Comparison of ENCODE assay signal across 9 cellular contexts in genomic region chr10:49518982-49519578, GRCh38. TPM values are rescaled to one million over a fixed set of nuclear protein-coding genes. Genes with fewer than 3 reads are reported as not detected.
A peak's percentile ranks its signal among the peaks of the same experiment; 100 is the strongest.
DNase-seq lines count a peak whose midpoint lies in the region; ATAC-seq and TF ChIP-seq lines count a peak whose summit lies in the region.
"Had no signal": no experiment of that assay in that cellular context is flagged by ENCODE, and none has a peak within 500 bp of the region (broad histone marks: within the 10 kb centered on the region; RNA-seq: fewer than 3 reads in every experiment).

No MANE protein-coding gene starts in this region.

- H3K79me2 ChIP-seq in OCI-LY3 (ENCODE audit: low read length): peaks cover 7% of the 10 kb centered on the region

- H3K27ac Mint-ChIP-seq in central memory CD8-positive, alpha-beta T cell (ENCODE audit: low read depth): no peak overlapping the region
- H3K27ac Mint-ChIP-seq: activated naive CD4-positive, alpha-beta T cell treated with anti-CD3 and anti-CD28 coated beads, Interleukin-2, amount 50 U/mL, for 24 hours had no signal

- H3K4me1 Mint-ChIP-seq in central memory CD8-positive, alpha-beta T cell: peaks cover 9% of the 10 kb centered on the region

- no peaks in the 10 kb centered on the region; the same call in 1 of the 2 replicates for H4K20me1 ChIP-seq in OCI-LY3 (ENCODE audit: insufficient read depth, low read length)

- no peak overlapping the region for H3K4me3 Mint-ChIP-seq in central memory CD8-positive, alpha-beta T cell
- H3K4me3 Mint-ChIP-seq: activated naive CD4-positive, alpha-beta T cell treated with anti-CD3 and anti-CD28 coated beads, Interleukin-2, amount 50 U/mL, for 24 hours had no signal

- no peaks in the 10 kb centered on the region for H3K9me3 Mint-ChIP-seq in central memory CD8-positive, alpha-beta T cell
- H3K9me3 Mint-ChIP-seq: activated naive CD4-positive, alpha-beta T cell treated with anti-CD3 and anti-CD28 coated beads, Interleukin-2, amount 50 U/mL, for 24 hours had no signal

- no peak for TF ChIP-seq POLR2A in transverse colon (IDR thresholded peaks at IDR 0.05)

- no peaks in the 10 kb centered on the region for H3K27me3 ChIP-seq in OCI-LY3 (ENCODE audit: low read depth, low read length)
- no peaks in the 10 kb centered on the region for H3K27me3 ChIP-seq in transverse colon

- DNase-seq in NOMO-1 (lab: John Stamatoyannopoulos, UW; ENCODE audit: unreplicated experiment in 2 of 2) (peak; percentile 4 to 22), NOMO-1 treated with dmso at 0.1 percent for 144 hours (lab: John Stamatoyannopoulos, UW; ENCODE audit: unreplicated experiment) (no peak), HEK293T (ENCODE audit: extremely low spot score) (peak; percentile 66), left lobe of liver (ENCODE audit: low spot score) (no peak), transverse colon (no peak)
- no peak for DNase-seq in central memory CD8-positive, alpha-beta T cell (ENCODE audit: low spot score in 2 of 2)

- H3K9me3 ChIP-seq in OCI-LY3 (ENCODE audit: insufficient read depth, low read length): no peaks in the 10 kb centered on the region
- no peaks in the 10 kb centered on the region for H3K9me3 ChIP-seq in transverse colon

- H3K4me3 ChIP-seq in OCI-LY3 (ENCODE audit: low read length): no peak overlapping the region
- no peak overlapping the region for H3K4me3 ChIP-seq in transverse colon

- H3K9ac ChIP-seq in OCI-LY3 (ENCODE audit: low read length): no peak overlapping the region

- H3K4me1 ChIP-seq in OCI-LY3 (ENCODE audit: low read length) (peaks cover 40% of the 10 kb centered on the region), transverse colon (no peaks in the 10 kb centered on the region)

- H3K27ac ChIP-seq in OCI-LY3 (ENCODE audit: low read length) (no peak overlapping the region), transverse colon (no peak overlapping the region)

- no peak overlapping the region for H2AFZ ChIP-seq in OCI-LY3 (ENCODE audit: low read depth, low read length)

- 58 to 61% methylated on average over 3 of the region's 3 CpGs for WGBS in transverse colon (ENCODE audit: low coverage in 1 of 2), 2 donors

- no peak overlapping the region for H3K4me2 ChIP-seq in OCI-LY3 (ENCODE audit: low read length)

- TF ChIP-seq EP300 in transverse colon (IDR thresholded peaks at IDR 0.05; ENCODE audit: low read depth): no peak

- in situ Hi-C loops in transverse colon (cut with MboI; ENCODE audit: low pct_ligation_motif_present in 1 of 4, low pct_unique_long_range_greater_than_20kb in 1 of 4, low sequenced_read_pairs in 3 of 4): loop anchor here (10.0 to 25.0 kb wide), 3 partner anchors 104 to 857 kb away; no protein-coding TSS in a partner anchor

- intact Hi-C loops in transverse colon (cut with DNase I; ENCODE audit: low total_unique reads): loop anchor here (5.0 kb wide), 1 partner anchor 112 kb away; no protein-coding TSS in a partner anchor

- POLR2A ChIA-PET in HEK293T (lab: Yijun Ruan, JAX): no interaction called here

- H3K36me3 ChIP-seq in OCI-LY3 (replicated peaks; ENCODE audit: low read depth, low read length) (peaks cover 45% of the 10 kb centered on the region), transverse colon (peaks cover 0 to 5% (median 2%) of the 10 kb centered on the region in 4 donors)

- TF ChIP-seq CTCF in OCI-LY3 (IDR thresholded peaks at IDR 0.05; ENCODE audit: low read depth, low read length) (peak; percentile 64), transverse colon (IDR thresholded peaks at IDR 0.05) (peak; percentile 53 to 62 (median 59))

- peak; percentile 43 for ATAC-seq in central memory CD8-positive, alpha-beta T cell (replicated peaks; ENCODE audit: extremely low read depth, poor library complexity, severe bottlenecking)
- ATAC-seq in left lobe of liver (peak; percentile 85), HG02759 (IDR thresholded peaks at IDR 0.05; ENCODE audit: unreplicated experiment) (no peak)

- H3K36me3 Mint-ChIP-seq in central memory CD8-positive, alpha-beta T cell (ENCODE audit: insufficient read depth): peaks cover 28% of the 10 kb centered on the region

- H3K27me3 Mint-ChIP-seq in central memory CD8-positive, alpha-beta T cell: no peaks in the 10 kb centered on the region
- H3K27me3 Mint-ChIP-seq: activated naive CD4-positive, alpha-beta T cell treated with anti-CD3 and anti-CD28 coated beads, Interleukin-2, amount 50 U/mL, for 24 hours had no signal

- CTCF ChIA-PET in HEK293T (lab: Yijun Ruan, JAX): interaction anchor here (1.4 to 1.9 kb wide), 2 partner anchors 112 to 863 kb away, joined by 3 to 13 read pairs; no protein-coding TSS in a partner anchor

TF ChIP-seq in HEK293T, 16 proteins besides CTCF, POLR2A, EP300 and RAD21:
- TF ChIP-seq PKNOX1 (IDR thresholded peaks at IDR 0.05) (no peak), FOXK2 (IDR thresholded peaks at IDR 0.05) (no peak), HDGF (IDR thresholded peaks at IDR 0.05; ENCODE audit: borderline replicate concordance) (no peak), FOXA1 (IDR thresholded peaks at IDR 0.05) (no peak), TARDBP (IDR thresholded peaks at IDR 0.05) (no peak), NFRKB (IDR thresholded peaks at IDR 0.05) (no peak), FOXM1 (IDR thresholded peaks at IDR 0.05; ENCODE audit: borderline replicate concordance) (no peak), CTBP1 (IDR thresholded peaks at IDR 0.05; ENCODE audit: borderline replicate concordance) (no peak), LEF1 (IDR thresholded peaks at IDR 0.05; ENCODE audit: borderline replicate concordance) (no peak), ZNF384 (IDR thresholded peaks at IDR 0.05) (no peak)

RNA-seq across cellular contexts. Expression of gene ERCC6, which starts 19.8 kb away (rescaled TPM):
- total RNA-seq in left lobe of liver: 12.6 TPM
- 10 to 100 TPM; 16.0 to 34.0 (median 22.4) TPM for total RNA-seq in transverse colon

Comparison
In these comparisons a context has a peak if more than half of its experiments do, and no peak if none do; other contexts are left out.
1. DNase-seq: peak in NOMO-1 (2 of 2) and HEK293T (single experiment); none in NOMO-1 treated with dmso at 0.1 percent for 144 hours (single experiment), central memory CD8-positive, alpha-beta T cell (0 of 2), left lobe of liver (single experiment) and transverse colon (single experiment).